8 cellular contexts compared by ENCODE assay signal in genomic region chr10:101063162-101063525, GRCh38. TPM values are rescaled to one million over a fixed set of nuclear protein-coding genes. Genes with fewer than 3 reads are reported as not detected.
DNase-seq lines count a peak whose midpoint lies in the region; ATAC-seq and TF ChIP-seq lines count a peak whose summit lies in the region.

No MANE protein-coding gene starts in this region.

- no peak for TF ChIP-seq CTCF in astrocyte of the cerebellum (IDR thresholded peaks at IDR 0.05; ENCODE audit: low read depth, low read length, missing control alignments)

- peaks cover 15 to 43% (median 26%) of the 10 kb centered on the region in 5 donors for H3K27me3 Mint-ChIP-seq in naive thymus-derived CD8-positive, alpha-beta T cell

- H3K27ac Mint-ChIP-seq in naive thymus-derived CD8-positive, alpha-beta T cell: no peak overlapping the region

- H3K79me2 ChIP-seq in ACC112 (ENCODE audit: control insufficient read depth, insufficient read depth, low read length, unreplicated experiment): peaks cover 25% of the 10 kb centered on the region

- H3K4me1 ChIP-seq in ACC112 (ENCODE audit: control insufficient read depth, insufficient read depth, low read length, unreplicated experiment): peaks cover 29% of the 10 kb centered on the region

- no peaks in the 10 kb centered on the region for H3K36me3 Mint-ChIP-seq in naive thymus-derived CD8-positive, alpha-beta T cell

- no peak for ATAC-seq in naive thymus-derived CD8-positive, alpha-beta T cell

- DNase-seq in H7: no peak
- DNase-seq in astrocyte of the cerebellum (ENCODE audit: low read depth): no peak
- DNase-seq in naive thymus-derived CD8-positive, alpha-beta T cell: no peak
- no peak for DNase-seq in NCI-H1092 treated with DMSO at 0.1 percent for 48 hours (lab: John Stamatoyannopoulos, UW)
- DNase-seq in activated T-cell treated with anti-CD3 and anti-CD28 coated beads for 4 hours: no peak
- DNase-seq in mesenteric fat pad (ENCODE audit: low spot score): no peak
- no peak for DNase-seq in NCI-H510A (lab: John Stamatoyannopoulos, UW)

- peak overlapping the region; percentile 69 for H2AFZ ChIP-seq in ACC112 (ENCODE audit: low read length, unreplicated experiment)

- peak overlapping the region in 7 of 10 donors; percentile 6 to 94 (median 48) for H3K4me3 Mint-ChIP-seq in naive thymus-derived CD8-positive, alpha-beta T cell

- POLR2A ChIA-PET in naive thymus-derived CD8-positive, alpha-beta T cell (lab: Charles Lee): interaction anchor here (0.5 to 1.7 kb wide), 4 partner anchors 8 to 79 kb away, joined by 3 to 6 read pairs (median 4); partner anchors contain the start of genes PDZD7 and SFXN3

- peaks cover 19 to 57% (median 47%) of the 10 kb centered on the region in 4 donors for H3K4me1 Mint-ChIP-seq in naive thymus-derived CD8-positive, alpha-beta T cell

- no peaks in the 10 kb centered on the region for H3K9me3 Mint-ChIP-seq in naive thymus-derived CD8-positive, alpha-beta T cell

- H3K36me3 ChIP-seq in ACC112 (ENCODE audit: insufficient read depth, low read length): no peaks in the 10 kb centered on the region
- H3K36me3 ChIP-seq in H7 (replicated peaks; ENCODE audit: control insufficient read depth, insufficient read depth, low read length): no peaks in the 10 kb centered on the region

- in situ Hi-C loops in astrocyte of the cerebellum (cut with HindIII; ENCODE audit: low sequenced_read_pairs): no loop called here

- no peaks in the 10 kb centered on the region for H3K27me3 ChIP-seq in ACC112 (ENCODE audit: insufficient read depth, low read length)
- H3K27me3 ChIP-seq in H7 (ENCODE audit: control insufficient read depth, insufficient read depth, low read length): peaks cover 62% of the 10 kb centered on the region

- H3K4me3 ChIP-seq in ACC112 (ENCODE audit: low read depth, low read length) (peak overlapping the region; percentile 80), H7 (ENCODE audit: insufficient read depth, low read depth, low read length) (peak overlapping the region; percentile 65), astrocyte of the cerebellum (ENCODE audit: low read depth, low read length) (peak overlapping the region; percentile 93)

- H3K27ac ChIP-seq in ACC112 (ENCODE audit: low read depth, low read length): no peak overlapping the region

RNA-seq across cellular contexts. Expression of gene KAZALD1, which starts 1.4 kb away (rescaled TPM):
- 11.9 and 22.0 TPM in 2 replicates for total RNA-seq in H7 (2014; rRNA removed; shearing (Covaris generic))
- total RNA-seq in naive thymus-derived CD8-positive, alpha-beta T cell: not detected
- polyA plus RNA-seq in naive thymus-derived CD8-positive, alpha-beta T cell: not detected
- 1.9 TPM for total RNA-seq in mesenteric fat pad

RNA-seq across cellular contexts. Expression of gene SFXN3, which starts 32.1 kb away (rescaled TPM):
- total RNA-seq in H7 (2014; rRNA removed; shearing (Covaris generic)): 4.1 and 5.6 TPM in 2 replicates
- total RNA-seq in naive thymus-derived CD8-positive, alpha-beta T cell: 10 to 100 TPM; 63.1 to 66.9 TPM
- polyA plus RNA-seq in naive thymus-derived CD8-positive, alpha-beta T cell: 10 to 100 TPM in 2 of 3 donors, 1 to 10 TPM in 1; 9.9 to 11.5 (median 11.2) TPM
- total RNA-seq in mesenteric fat pad: 46.5 TPM

RNA-seq across cellular contexts. Expression of gene PDZD7, which starts 32.2 kb away (rescaled TPM):
- 2.3 and 5.1 TPM in 2 replicates for total RNA-seq in H7 (2014; rRNA removed; shearing (Covaris generic))
- total RNA-seq in naive thymus-derived CD8-positive, alpha-beta T cell: 1 to 10 TPM; 1.3 to 1.4 TPM
- polyA plus RNA-seq in naive thymus-derived CD8-positive, alpha-beta T cell: 1 to 10 TPM in 1 of 3 donors, under 1 TPM in 2; 0.39 to 1.1 (median 0.89) TPM
- total RNA-seq in mesenteric fat pad: 0.55 TPM
